Comparison of ENCODE assay signal across 15 cellular contexts in genomic region chr1:7121622-7121988, GRCh38.
DNase-seq lines count a peak whose midpoint lies in the region; ATAC-seq, FAIRE-seq and TF ChIP-seq lines count a peak whose summit lies in the region.
"Had no signal": no experiment of that assay in that cellular context is flagged by ENCODE, and none has a peak within 500 bp of the region (broad histone marks: within the 10 kb centered on the region; RNA-seq: fewer than 3 reads in every experiment).

No MANE protein-coding gene starts in this region.

- H3K4me2 ChIP-seq in HepG2 (ENCODE audit: low read depth, low read length), result no peak overlapping the region

- no peak for TF ChIP-seq RAD21 in HepG2 (CRISPR knock-in tag; IDR thresholded peaks at IDR 0.05)

- H3K4me3 Mint-ChIP-seq in type B pancreatic cell, result no peak overlapping the region
- H3K4me3 Mint-ChIP-seq: dendritic cell treated with granulocyte-macrophage colony-stimulating factor and Interleukin-4, amounts not matched to agents 40 ng/mL and 50 ng/mL, for 4 days had no signal

- CTCF ChIA-PET in HepG2 (lab: Yijun Ruan, JAX; ENCODE audit: low intra/inter-chr PET ratio, low total read pairs), result no interaction called here
- CTCF ChIA-PET in HEK293T (lab: Yijun Ruan, JAX), result interaction anchor here (0.6 to 0.7 kb wide), 2 partner anchors 7 to 22 kb away, joined by 3 read pairs; no protein-coding TSS in a partner anchor

- in situ Hi-C loops in HepG2 (cut with HindIII; ENCODE audit: extremely low pct_ligation_motif_present, low pct_unique_long_range_greater_than_20kb), result no loop called here

- peak; percentile 75 to 87 (median 83) for DNase-seq in right lobe of liver
- no peak for DNase-seq in HepG2 (ENCODE audit: low spot score)
- peak; percentile 78 to 81 for DNase-seq in heart right ventricle
- DNase-seq in psoas muscle, result peak; percentile 26 to 71
- DNase-seq in HEK293T (ENCODE audit: extremely low spot score), result no peak
- no peak for DNase-seq in NCI-H345 (lab: John Stamatoyannopoulos, UW)
- no peak for DNase-seq in type B pancreatic cell (ENCODE audit: extremely low spot score, unreplicated experiment)
- DNase-seq: NCI-H2081 treated with DMSO at 0.1 percent for 48 hours, NCI-H748 treated with DMSO at 0.1 percent for 48 hours had no signal

- TF ChIP-seq CTCF in right lobe of liver (IDR thresholded peaks at IDR 0.05) (no peak), HepG2 (CRISPR knock-in tag; IDR thresholded peaks at IDR 0.05) (no peak), heart right ventricle (IDR thresholded peaks at IDR 0.05) (no peak), psoas muscle (IDR thresholded peaks at IDR 0.05) (no peak), type B pancreatic cell (conservative IDR thresholded peaks at IDR 0.05) (no peak)

- no peaks in the 10 kb centered on the region for H3K79me2 ChIP-seq in HepG2 (ENCODE audit: insufficient read depth, low read length)

- H3K9ac ChIP-seq in HepG2 (ENCODE audit: insufficient read depth, low read depth, low read length), result no peak overlapping the region

- no TSS peak for BruUV-seq in HepG2 (replicated peaks; lab: Mats Ljungman, UMichigan)

- no peak for FAIRE-seq in HepG2 (lab: Jason Lieb, UNC)
- FAIRE-seq: A204.1, H1, RCC 7860 had no signal

- no peaks in the 10 kb centered on the region for H3K27me3 ChIP-seq in right lobe of liver
- peaks cover 0 to 23% of the 10 kb centered on the region in 2 experiments; a peak in 2 of 5 replicates for H3K27me3 ChIP-seq in HepG2 (ENCODE audit: control insufficient read depth in 1 of 2, insufficient read depth in 2 of 2, low read length in 2 of 2)
- no peaks in the 10 kb centered on the region for H3K27me3 ChIP-seq in heart right ventricle
- no peaks in the 10 kb centered on the region for H3K27me3 ChIP-seq in psoas muscle (ENCODE audit: insufficient read depth in 3 of 3, low read length in 2 of 3)

- POLR2A ChIA-PET in HepG2 (lab: Yijun Ruan, JAX) (no interaction called here), HEK293T (lab: Yijun Ruan, JAX) (no interaction called here)

- no peaks in the 10 kb centered on the region for H3K36me3 Mint-ChIP-seq in type B pancreatic cell

- TF ChIP-seq POLR2A in right lobe of liver (IDR thresholded peaks at IDR 0.05) (no peak), HepG2 (IDR thresholded peaks at IDR 0.05; ENCODE audit: insufficient read depth in 1 of 2, low read depth in 2 of 2, low read length in 2 of 2) (no peak)

- H3K36me3 ChIP-seq in right lobe of liver, result no peaks in the 10 kb centered on the region
- H3K36me3 ChIP-seq in HepG2 (replicated peaks in 1 of 2; ENCODE audit: control insufficient read depth in 1 of 2, insufficient read depth in 2 of 2, low read length in 2 of 2), result no peaks in the 10 kb centered on the region
- no peaks in the 10 kb centered on the region for H3K36me3 ChIP-seq in heart right ventricle
- H3K36me3 ChIP-seq in psoas muscle (ENCODE audit: insufficient read depth in 1 of 2, low read depth in 1 of 2), result no peaks in the 10 kb centered on the region

- peaks cover 15% of the 10 kb centered on the region for H3K4me1 Mint-ChIP-seq in type B pancreatic cell (ENCODE audit: unreplicated experiment)

- no peaks in the 10 kb centered on the region for H4K20me1 ChIP-seq in HepG2 (ENCODE audit: insufficient read depth, low read length)

- peaks cover 6% of the 10 kb centered on the region for H3K27me3 Mint-ChIP-seq in type B pancreatic cell
- H3K27me3 Mint-ChIP-seq: dendritic cell treated with granulocyte-macrophage colony-stimulating factor and Interleukin-4, amounts not matched to agents 40 ng/mL and 50 ng/mL, for 4 days had no signal

- TF ChIP-seq EP300 in HepG2 (IDR thresholded peaks at IDR 0.05; ENCODE audit: low read depth in 2 of 2, low read length in 2 of 2) (no peak), HepG2 (CRISPR knock-in tag; IDR thresholded peaks at IDR 0.05; ENCODE audit: borderline replicate concordance) (no peak)

- no CpG with 5 or more reads among the region's 7 CpGs for WGBS in right lobe of liver (ENCODE audit: insufficient coverage, low coverage, low lambda C conversion rate, missing lambda C conversion rate)
- 0% methylated on average over 1 of the region's 7 CpGs for WGBS in HepG2 (ENCODE audit: low lambda C conversion rate)
- 32 to 47% methylated on average over 7 of the region's 7 CpGs for WGBS in heart right ventricle, 2 donors
- 15 to 37% (median 32%) methylated on average over 7 of the region's 7 CpGs for WGBS in psoas muscle, 3 donors

- intact Hi-C loops in right lobe of liver (cut with DNase I) (no loop called here), HepG2 (cut with micrococcal nuclease; ENCODE audit: unreplicated experiment) (no loop called here), heart right ventricle (cut with DNase I) (no loop called here), psoas muscle (cut with DNase I) (no loop called here)

- peak; percentile 85 to 92 (median 86) for ATAC-seq in right lobe of liver
- ATAC-seq in HepG2, result no peak
- ATAC-seq in heart right ventricle, result peak; percentile 82 to 96 (median 91)
- ATAC-seq in psoas muscle, result peak in 3 of 4 donors; percentile 52 to 74 (median 70)
- ATAC-seq in GM21526 (IDR thresholded peaks at IDR 0.05; ENCODE audit: low FRiP score, unreplicated experiment), result no peak

- H3K9me3 Mint-ChIP-seq in type B pancreatic cell, result peaks cover 10% of the 10 kb centered on the region
- H3K9me3 Mint-ChIP-seq: activated T-helper 2 cell treated with anti-CD3 and anti-CD28 coated beads, Interferon-gamma antibody, Interleukin-2, Interleukin-4, amounts not matched to agents 10 μg/mL and 5 μg/mL and 100 μg/mL, durations not matched to agents 14 hours and 24 hours and 36 hours; dendritic cell treated with granulocyte-macrophage colony-stimulating factor and Interleukin-4, amounts not matched to agents 40 ng/mL and 50 ng/mL, for 4 days had no signal

- H3K9me3 ChIP-seq in right lobe of liver, result no peaks in the 10 kb centered on the region
- H3K9me3 ChIP-seq in HepG2 (ENCODE audit: low read length), result no peaks in the 10 kb centered on the region
- H3K9me3 ChIP-seq in heart right ventricle, result no peaks in the 10 kb centered on the region
- no peaks in the 10 kb centered on the region for H3K9me3 ChIP-seq in psoas muscle

- H3K4me1 ChIP-seq in right lobe of liver, result peaks cover 0 to 11% (median 5%) of the 10 kb centered on the region in 4 donors
- no peaks in the 10 kb centered on the region for H3K4me1 ChIP-seq in HepG2 (ENCODE audit: insufficient read depth, low read length)
- H3K4me1 ChIP-seq in heart right ventricle, result peaks cover 0 to 15% (median 12%) of the 10 kb centered on the region in 9 donors
- H3K4me1 ChIP-seq in psoas muscle, result no peaks in the 10 kb centered on the region

- H2AFZ ChIP-seq in HepG2 (ENCODE audit: low read length), result no peak overlapping the region

- no peak overlapping the region for H3K4me3 ChIP-seq in right lobe of liver
- H3K4me3 ChIP-seq in HepG2 (replicated peaks in 1 of 3; ENCODE audit: insufficient read depth in 1 of 3, low read depth in 2 of 3, low read length in 3 of 3), result no peak overlapping the region
- no peak overlapping the region for H3K4me3 ChIP-seq in heart right ventricle
- no peak overlapping the region for H3K4me3 ChIP-seq in psoas muscle

- H3K27ac ChIP-seq in right lobe of liver (no peak overlapping the region), HepG2 (ENCODE audit: extremely low read length, insufficient read depth, low read length) (no peak overlapping the region), heart right ventricle (no peak overlapping the region), psoas muscle (no peak overlapping the region)

- no peak overlapping the region for H3K27ac Mint-ChIP-seq in type B pancreatic cell
- H3K27ac Mint-ChIP-seq: activated T-helper 2 cell treated with anti-CD3 and anti-CD28 coated beads, Interferon-gamma antibody, Interleukin-2, Interleukin-4, amounts not matched to agents 10 μg/mL and 5 μg/mL and 100 μg/mL, durations not matched to agents 14 hours and 24 hours and 36 hours; dendritic cell treated with granulocyte-macrophage colony-stimulating factor and Interleukin-4, amounts not matched to agents 40 ng/mL and 50 ng/mL, for 4 days had no signal

TF ChIP-seq in HepG2, 621 proteins besides CTCF, POLR2A, EP300 and RAD21 (continues in another document):
- TF ChIP-seq PHF8 (CRISPR knock-in tag; IDR thresholded peaks at IDR 0.05) (no peak), NR0B2 (CRISPR knock-in tag; IDR thresholded peaks at IDR 0.05) (no peak)

TF ChIP-seq in HEK293T, 16 proteins besides CTCF, POLR2A, EP300 and RAD21:
- TF ChIP-seq BHLHE40 (IDR thresholded peaks at IDR 0.05; ENCODE audit: borderline replicate concordance) (no peak), FOXA1 (IDR thresholded peaks at IDR 0.05) (no peak)

Comparison
In these comparisons a context has a peak if more than half of its experiments do, and no peak if none do; other contexts are left out.
1. ATAC-seq: peak in right lobe of liver (4 of 4), heart right ventricle (8 of 8) and psoas muscle (3 of 4); none in HepG2 (single experiment) and GM21526 (single experiment).
2. DNase-seq: peak in right lobe of liver (3 of 3), heart right ventricle (2 of 2) and psoas muscle (2 of 2); none in HepG2 (single experiment), HEK293T (single experiment), NCI-H345 (single experiment) and type B pancreatic cell (single experiment).